In genomic region chr1:246966502-246966901, GRCh38 we compare ENCODE assay signal across 34 cellular contexts.
"Had no signal": no experiment of that assay in that cellular context is flagged by ENCODE, and none has a peak within 500 bp of the region (broad histone marks: within the 10 kb centered on the region; RNA-seq: fewer than 3 reads in every experiment).

No MANE protein-coding gene starts in this region.

- H3K9ac ChIP-seq: KMS-11 had no signal

- H3K4me3 ChIP-seq: MG63 had no signal

- H3K27ac ChIP-seq: KMS-11 had no signal

- H3K27me3 ChIP-seq: MG63 had no signal

- DNase-seq: Karpas-422, Kasumi-1, MG63, MM.1S, MV-4-11, NCI-H1048, NCI-H1092, NCI-H1092 treated with DMSO at 0.1 percent for 48 hours, NCI-H1105, NCI-H1105 treated with DMSO at 0.1 percent for 48 hours, NCI-H1417, NCI-H1417 treated with DMSO at 0.1 percent for 48 hours, NCI-H1436, NCI-H1436 treated with DMSO at 0.1 percent for 48 hours, NCI-H146, NCI-H1694, NCI-H1694 treated with DMSO at 0.1 percent for 48 hours, NCI-H187, NCI-H187 treated with DMSO at 0.1 percent for 48 hours, NCI-H1930, NCI-H2029, NCI-H2029 treated with DMSO at 0.1 percent for 48 hours, NCI-H2081, NCI-H2081 treated with DMSO at 0.1 percent for 48 hours, NCI-H2107, NCI-H2171, NCI-H2171 treated with DMSO at 0.1 percent for 48 hours, NCI-H2227 treated with DMSO at 0.1 percent for 48 hours, NCI-H226, NCI-H345, NCI-H446, NCI-H446 treated with DMSO at 0.1 percent for 48 hours, NCI-H510A had no signal

- H3K4me2 ChIP-seq: KMS-11 had no signal
